ENCODE assay signal across 15 cellular contexts in genomic region chr16:50334106-50334975, GRCh38. TPM values are rescaled to one million over a fixed set of nuclear protein-coding genes. Genes with fewer than 3 reads are reported as not detected.
DNase-seq lines count a peak whose midpoint lies in the region; ATAC-seq and TF ChIP-seq lines count a peak whose summit lies in the region.
"Had no signal": no experiment of that assay in that cellular context is flagged by ENCODE, and none has a peak within 500 bp of the region (broad histone marks: within the 10 kb centered on the region; RNA-seq: fewer than 3 reads in every experiment).

No MANE protein-coding gene starts in this region.

- POLR2A ChIA-PET in activated CD4-positive, alpha-beta T cell treated with anti-CD3 and anti-CD28 coated beads for 36 hours (lab: Charles Lee): no interaction called here
- POLR2A ChIA-PET in activated B cell treated with CpG ODN at 0.5 μM for 24 hours (lab: Charles Lee): no interaction called here

- peak overlapping the region; percentile 94 for H3K27ac Mint-ChIP-seq in activated CD4-positive, alpha-beta T cell treated with anti-CD3 and anti-CD28 coated beads for 36 hours
- peak overlapping the region; percentile 91 for H3K27ac Mint-ChIP-seq in activated B cell treated with CpG ODN at 0.5 μM for 24 hours
- peak overlapping the region; percentile 88 for H3K27ac Mint-ChIP-seq in stimulated activated effector memory CD8-positive, alpha-beta T cell treated with anti-CD3 and anti-CD28 coated beads, Interleukin-12 subunit alpha, Interleukin-12 subunit beta, amount 100 ng/mL, for 72 hours
- H3K27ac Mint-ChIP-seq: activated naive CD8-positive, alpha-beta T cell treated with anti-CD3 and anti-CD28 coated beads, Interleukin-2, amount 10 ng/mL, durations not matched to agents 7 days and 5 days had no signal

- CTCF ChIA-PET in activated CD4-positive, alpha-beta T cell treated with anti-CD3 and anti-CD28 coated beads for 36 hours (lab: Charles Lee): interaction anchor here (14.5 kb wide), 1 partner anchor 21 kb away, joined by 304 read pairs; no protein-coding TSS in a partner anchor
- CTCF ChIA-PET in activated B cell treated with CpG ODN at 0.5 μM for 24 hours (lab: Charles Lee): no interaction called here

- TF ChIP-seq CTCF in activated B cell treated with CpG ODN at 0.5 μM for 24 hours (IDR thresholded peaks at IDR 0.05) (no peak), gastroesophageal sphincter (IDR thresholded peaks at IDR 0.05) (no peak), right atrium auricular region (IDR thresholded peaks at IDR 0.05) (no peak)

- H3K36me3 Mint-ChIP-seq in activated CD4-positive, alpha-beta T cell treated with anti-CD3 and anti-CD28 coated beads for 36 hours (ENCODE audit: low read depth): peaks cover 48% of the 10 kb centered on the region
- peaks cover 73% of the 10 kb centered on the region for H3K36me3 Mint-ChIP-seq in activated B cell treated with CpG ODN at 0.5 μM for 24 hours (ENCODE audit: low read depth)
- H3K36me3 Mint-ChIP-seq in stimulated activated effector memory CD8-positive, alpha-beta T cell treated with anti-CD3 and anti-CD28 coated beads, Interleukin-12 subunit alpha, Interleukin-12 subunit beta, amount 100 ng/mL, for 72 hours: peaks cover 77% of the 10 kb centered on the region

- H3K4me3 ChIP-seq in gastroesophageal sphincter (no peak overlapping the region), right atrium auricular region (no peak overlapping the region)

- no peaks in the 10 kb centered on the region for H3K9me3 Mint-ChIP-seq in activated CD4-positive, alpha-beta T cell treated with anti-CD3 and anti-CD28 coated beads for 36 hours (ENCODE audit: low read depth)
- H3K9me3 Mint-ChIP-seq in activated B cell treated with CpG ODN at 0.5 μM for 24 hours: peaks cover 4% of the 10 kb centered on the region
- no peaks in the 10 kb centered on the region for H3K9me3 Mint-ChIP-seq in stimulated activated effector memory CD8-positive, alpha-beta T cell treated with anti-CD3 and anti-CD28 coated beads, Interleukin-12 subunit alpha, Interleukin-12 subunit beta, amount 100 ng/mL, for 72 hours
- H3K9me3 Mint-ChIP-seq: IgD-negative memory B cell, nephron had no signal

- intact Hi-C loops in activated CD4-positive, alpha-beta T cell treated with anti-CD3 and anti-CD28 coated beads for 36 hours (cut with DNase I, micrococcal nuclease): no loop called here
- intact Hi-C loops in activated B cell treated with CpG ODN at 0.5 μM for 24 hours (cut with micrococcal nuclease): no loop called here

- no peak for TF ChIP-seq EP300 in gastroesophageal sphincter (IDR thresholded peaks at IDR 0.05)

- no peaks in the 10 kb centered on the region for H3K27me3 ChIP-seq in gastroesophageal sphincter
- no peaks in the 10 kb centered on the region for H3K27me3 ChIP-seq in right atrium auricular region

- WGBS in gastroesophageal sphincter (ENCODE audit: low coverage in 1 of 2), 2 donors: 50 to 59% methylated on average over 12 to 14 of the region's 14 CpGs

- H3K27ac ChIP-seq in gastroesophageal sphincter: peak overlapping the region; percentile 80 to 84 (median 82)
- no peak overlapping the region for H3K27ac ChIP-seq in right atrium auricular region

- no peak overlapping the region for H3K4me3 Mint-ChIP-seq in activated CD4-positive, alpha-beta T cell treated with anti-CD3 and anti-CD28 coated beads for 36 hours
- H3K4me3 Mint-ChIP-seq in activated B cell treated with CpG ODN at 0.5 μM for 24 hours: peak overlapping the region; percentile 2
- H3K4me3 Mint-ChIP-seq in stimulated activated effector memory CD8-positive, alpha-beta T cell treated with anti-CD3 and anti-CD28 coated beads, Interleukin-12 subunit alpha, Interleukin-12 subunit beta, amount 100 ng/mL, for 72 hours: no peak overlapping the region
- H3K4me3 Mint-ChIP-seq: activated naive CD8-positive, alpha-beta T cell treated with anti-CD3 and anti-CD28 coated beads, Interleukin-2, amount 10 ng/mL, durations not matched to agents 7 days and 5 days; nephron had no signal

- TF ChIP-seq POLR2A in gastroesophageal sphincter (IDR thresholded peaks at IDR 0.05): no peak

- H3K4me1 Mint-ChIP-seq in activated CD4-positive, alpha-beta T cell treated with anti-CD3 and anti-CD28 coated beads for 36 hours: peaks cover 76% of the 10 kb centered on the region
- peaks cover 85% of the 10 kb centered on the region for H3K4me1 Mint-ChIP-seq in activated B cell treated with CpG ODN at 0.5 μM for 24 hours
- peaks cover 46% of the 10 kb centered on the region for H3K4me1 Mint-ChIP-seq in stimulated activated effector memory CD8-positive, alpha-beta T cell treated with anti-CD3 and anti-CD28 coated beads, Interleukin-12 subunit alpha, Interleukin-12 subunit beta, amount 100 ng/mL, for 72 hours
- H3K4me1 Mint-ChIP-seq: nephron had no signal

- H3K4me1 ChIP-seq in gastroesophageal sphincter (peaks cover 3 to 92% (median 4%) of the 10 kb centered on the region in 3 donors), right atrium auricular region (peaks cover 0 to 10% of the 10 kb centered on the region in 2 donors)

- H3K9me3 ChIP-seq in gastroesophageal sphincter: no peaks in the 10 kb centered on the region
- no peaks in the 10 kb centered on the region for H3K9me3 ChIP-seq in right atrium auricular region

- DNase-seq in activated CD4-positive, alpha-beta T cell treated with anti-CD3 and anti-CD28 coated beads for 36 hours: no peak
- no peak for DNase-seq in activated CD4-positive, alpha-beta T cell treated with anti-CD3 and anti-CD28 coated beads, Interleukin-2, amount 50 U/mL, for 48 hours
- DNase-seq in activated B cell treated with CpG ODN at 0.5 μM for 24 hours (no peak), NCI-H2107 treated with DMSO at 0.1 percent for 48 hours (lab: John Stamatoyannopoulos, UW; ENCODE audit: unreplicated experiment) (no peak), right atrium auricular region (ENCODE audit: low spot score) (no peak)
- DNase-seq in stimulated activated effector memory CD8-positive, alpha-beta T cell treated with anti-CD3 and anti-CD28 coated beads, Interleukin-12 subunit alpha, Interleukin-12 subunit beta, amount 100 ng/mL, for 72 hours (ENCODE audit: low spot score in 2 of 2): no peak
- no peak for DNase-seq in stimulated activated naive CD8-positive, alpha-beta T cell treated with anti-CD3 and anti-CD28 coated beads, Interleukin-15, Interleukin-2, amounts not matched to agents 100 U/mL and 50 U/mL, for 24 hours
- DNase-seq: activated CD4-positive, alpha-beta T cell treated with anti-CD3 and anti-CD28 coated beads, Interleukin-2, amount 50 U/mL, for 1 hour; activated naive CD8-positive, alpha-beta T cell treated with anti-CD3 and anti-CD28 coated beads, Interleukin-2, amount 10 ng/mL, durations not matched to agents 7 days and 5 days; kidney glomerular epithelial cell; NCI-H1436 had no signal

- peaks cover 0 to 32% of the 10 kb centered on the region in 2 donors for H3K36me3 ChIP-seq in gastroesophageal sphincter
- peaks cover 34% of the 10 kb centered on the region for H3K36me3 ChIP-seq in right atrium auricular region

- H3K27me3 Mint-ChIP-seq in activated CD4-positive, alpha-beta T cell treated with anti-CD3 and anti-CD28 coated beads for 36 hours: no peaks in the 10 kb centered on the region
- no peaks in the 10 kb centered on the region for H3K27me3 Mint-ChIP-seq in activated B cell treated with CpG ODN at 0.5 μM for 24 hours
- H3K27me3 Mint-ChIP-seq: activated naive CD8-positive, alpha-beta T cell treated with anti-CD3 and anti-CD28 coated beads, Interleukin-2, amount 10 ng/mL, durations not matched to agents 7 days and 5 days; IgD-negative memory B cell had no signal

- no peak for ATAC-seq in activated CD4-positive, alpha-beta T cell treated with anti-CD3 and anti-CD28 coated beads for 36 hours
- ATAC-seq in activated B cell treated with CpG ODN at 0.5 μM for 24 hours (ENCODE audit: low read depth) (peak; percentile 47), gastroesophageal sphincter (peak; percentile 41)
- no peak for ATAC-seq in stimulated activated effector memory CD8-positive, alpha-beta T cell treated with anti-CD3 and anti-CD28 coated beads, Interleukin-12 subunit alpha, Interleukin-12 subunit beta, amount 100 ng/mL, for 72 hours
- ATAC-seq in stimulated activated naive CD8-positive, alpha-beta T cell treated with anti-CD3 and anti-CD28 coated beads, Interleukin-15, Interleukin-2, amounts not matched to agents 100 U/mL and 50 U/mL, for 24 hours: no peak
- ATAC-seq: sciatic nerve had no signal

RNA-seq across cellular contexts. Expression of gene BRD7, which starts 34.4 kb away (rescaled TPM):
- total RNA-seq in activated CD4-positive, alpha-beta T cell treated with anti-CD3 and anti-CD28 coated beads for 36 hours: 100 to 1,000 TPM in 1 of 2 experiments, 10 to 100 TPM in 1; 87.7 to 104 TPM
- total RNA-seq in activated B cell treated with CpG ODN at 0.5 μM for 24 hours (60.3 and 65.2 TPM in 2 replicates), gastroesophageal sphincter (10 to 100 TPM; 59.1 to 84.0 (median 70.5) TPM), right atrium auricular region (10 to 100 TPM; 28.0 to 28.9 TPM)

Comparison
In these comparisons a context has a peak if more than half of its experiments do, and no peak if none do; other contexts are left out.
1. ATAC-seq: peak in activated B cell treated with CpG ODN at 0.5 μM for 24 hours (single experiment) and gastroesophageal sphincter (single experiment); none in activated CD4-positive, alpha-beta T cell treated with anti-CD3 and anti-CD28 coated beads for 36 hours (single experiment), stimulated activated effector memory CD8-positive, alpha-beta T cell treated with anti-CD3 and anti-CD28 coated beads, Interleukin-12 subunit alpha, Interleukin-12 subunit beta, amount 100 ng/mL, for 72 hours (single experiment) and stimulated activated naive CD8-positive, alpha-beta T cell treated with anti-CD3 and anti-CD28 coated beads, Interleukin-15, Interleukin-2, amounts not matched to agents 100 U/mL and 50 U/mL, for 24 hours (single experiment).
2. H3K27ac ChIP-seq: peak in gastroesophageal sphincter (4 of 4); none in right atrium auricular region (0 of 2).
3. Peak in every context shown above with its lines, with median percentiles within 50 percentile points of each other: H3K27ac Mint-ChIP-seq.